ENCODE assay signal across 8 cellular contexts in the genomic region with DNA sequence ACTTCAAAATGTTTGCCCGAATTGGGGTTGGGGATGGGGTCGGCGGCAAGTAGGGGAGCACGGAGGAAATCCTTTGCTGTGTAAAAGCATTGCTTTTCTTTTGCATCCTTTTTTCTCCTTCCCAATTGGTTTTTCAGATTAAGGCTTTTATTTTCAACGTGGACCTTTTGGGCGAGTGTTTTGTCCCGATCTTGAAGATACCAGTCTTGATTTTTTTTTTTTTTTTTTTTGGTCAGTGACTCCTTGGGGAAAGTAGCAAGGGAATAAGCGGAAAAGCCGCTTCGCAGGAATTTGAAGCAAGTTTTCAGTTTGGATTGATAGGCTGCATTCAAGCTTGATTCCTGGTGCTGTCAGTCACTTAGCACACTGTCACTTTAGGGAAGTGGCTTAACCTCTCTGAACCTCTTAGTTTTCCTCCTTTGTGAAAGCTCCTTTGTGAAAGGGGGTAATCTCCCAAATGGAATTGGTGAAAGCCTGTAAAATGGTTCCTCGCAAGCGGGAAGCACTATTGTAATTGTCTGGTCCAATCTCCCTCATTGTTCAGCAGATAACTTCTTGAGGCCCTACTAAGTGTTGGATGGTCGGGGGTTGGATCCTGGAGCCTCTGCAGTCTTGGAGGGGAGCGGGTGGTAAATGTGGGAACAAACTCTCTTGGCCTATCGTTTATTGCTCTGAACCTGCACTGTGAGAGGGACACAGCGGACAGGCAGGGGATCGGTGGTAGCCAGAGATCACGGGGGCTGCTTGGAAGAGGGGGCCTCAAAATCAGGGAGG. TPM values are rescaled to one million over a fixed set of nuclear protein-coding genes. Genes with fewer than 3 reads are reported as not detected.
DNase-seq lines count a peak whose midpoint lies in the region; ATAC-seq and TF ChIP-seq lines count a peak whose summit lies in the region.

No MANE protein-coding gene starts in this region.

- ATAC-seq in lung (ENCODE audit: insufficient read depth, low FRiP score) = no peak
- no peak for ATAC-seq in HG02571 (IDR thresholded peaks at IDR 0.05; ENCODE audit: unreplicated experiment)
- ATAC-seq in GM21447 (IDR thresholded peaks at IDR 0.05; ENCODE audit: unreplicated experiment) = no peak

- no peaks in the 10 kb centered on the region for H3K9me3 ChIP-seq in lung (ENCODE audit: control insufficient read depth in 2 of 2, insufficient read depth in 1 of 2, low read length in 1 of 2)

- no peaks in the 10 kb centered on the region for H3K36me3 ChIP-seq in lung (ENCODE audit: control insufficient read depth in 2 of 2, insufficient read depth in 2 of 2, low read length in 2 of 2)
- H3K36me3 ChIP-seq in urinary bladder (ENCODE audit: insufficient read depth) = no peaks in the 10 kb centered on the region

- no peaks in the 10 kb centered on the region for H3K27me3 ChIP-seq in lung (ENCODE audit: control insufficient read depth, insufficient read depth)

- DNase-seq in astrocyte of the cerebellum (ENCODE audit: low read depth) (no peak), lung (ENCODE audit: low spot score) (no peak), C1 segment of cervical spinal cord (lab: John Stamatoyannopoulos, UW) (no peak)

- no peak for TF ChIP-seq RAD21 in Ishikawa (IDR thresholded peaks at IDR 0.05; ENCODE audit: low read depth)

- H3K4me3 ChIP-seq in astrocyte of the cerebellum (ENCODE audit: low read depth, low read length) (peak overlapping the region; percentile 87), lung (peak overlapping the region; percentile 82), urinary bladder (ENCODE audit: low read depth, low read length) (peak overlapping the region; percentile 93)

- H3K27ac ChIP-seq in C4-2B (peak overlapping the region; percentile 87), lung (ENCODE audit: low read depth in 1 of 2, low read length in 1 of 2) (peak overlapping the region; percentile 89 to 93), urinary bladder (ENCODE audit: low read depth) (no peak overlapping the region)

- TF ChIP-seq CTCF in C4-2B (conservative IDR thresholded peaks at IDR 0.05) (no peak), astrocyte of the cerebellum (IDR thresholded peaks at IDR 0.05; ENCODE audit: low read depth, low read length, missing control alignments) (no peak), lung (IDR thresholded peaks at IDR 0.05; ENCODE audit: control extremely low read depth, extremely low read depth) (no peak)

- no peak for TF ChIP-seq EP300 in Ishikawa (IDR thresholded peaks at IDR 0.05; ENCODE audit: borderline replicate concordance)

- 26 to 34% methylated on average over 18 of the region's 18 CpGs for WGBS in lung, 2 donors
- 21% methylated on average over 18 of the region's 18 CpGs for WGBS in urinary bladder

- peaks cover 4 to 12% of the 10 kb centered on the region in 2 donors for H3K4me1 ChIP-seq in lung (ENCODE audit: control insufficient read depth in 2 of 2, insufficient read depth in 2 of 2, low read length in 2 of 2)
- H3K4me1 ChIP-seq in urinary bladder (ENCODE audit: insufficient read depth) = no peaks in the 10 kb centered on the region

- in situ Hi-C loops in astrocyte of the cerebellum (cut with HindIII; ENCODE audit: low sequenced_read_pairs) = loop anchor here (5.0 to 10.0 kb wide), 2 partner anchors 63 to 100 kb away; no protein-coding TSS in a partner anchor

TF ChIP-seq in Ishikawa, 13 proteins besides CTCF, POLR2A, EP300 and RAD21:
- TF ChIP-seq TAF1 (IDR thresholded peaks at IDR 0.05; ENCODE audit: low read depth) (0 out of 2 replicates have a peak, but pooled peaks have one; percentile 8), NFIC (IDR thresholded peaks at IDR 0.05) (no peak), TCF12 (IDR thresholded peaks at IDR 0.05; ENCODE audit: low read depth) (peak; percentile 5; the same call in 1 of the 2 replicates), CREB1 (IDR thresholded peaks at IDR 0.05; ENCODE audit: low read depth) (no peak)
TF ChIP-seq in Ishikawa: peak in this region for 2.

RNA-seq across cellular contexts. Expression of gene SMARCA4, which starts 1.1 kb away (rescaled TPM):
- 100 to 1,000 TPM; 112 to 116 TPM for total RNA-seq in lung
- polyA plus RNA-seq in lung = 10 to 100 TPM; 52.3 to 69.9 TPM
- total RNA-seq in urinary bladder = 38.1 TPM
- polyA plus RNA-seq in urinary bladder = 46.0 TPM

RNA-seq across cellular contexts. Expression of gene TIMM29, which starts 33.3 kb away (rescaled TPM):
- total RNA-seq in lung (10 to 100 TPM; 17.7 to 20.4 TPM), urinary bladder (14.1 TPM)
- polyA plus RNA-seq in lung (10 to 100 TPM; 15.6 to 16.8 TPM), urinary bladder (19.7 TPM)

RNA-seq across cellular contexts. Expression of gene YIPF2, which starts 33.5 kb away (rescaled TPM):
- 10 to 100 TPM; 54.7 to 73.9 TPM for total RNA-seq in lung
- 10 to 100 TPM; 60.9 to 77.8 TPM for polyA plus RNA-seq in lung
- 47.2 TPM for total RNA-seq in urinary bladder
- polyA plus RNA-seq in urinary bladder = 38.1 TPM
